In genomic region chr19:29586401-29586800, GRCh38 we compare ENCODE assay signal across 20 cellular contexts.
"Had no signal": no experiment of that assay in that cellular context is flagged by ENCODE, and none has a peak within 500 bp of the region (broad histone marks: within the 10 kb centered on the region; RNA-seq: fewer than 3 reads in every experiment).

No MANE protein-coding gene starts in this region.

- H3K27ac Mint-ChIP-seq: activated naive CD4-positive, alpha-beta T cell treated with anti-CD3 and anti-CD28 coated beads, Interleukin-2, amount 50 U/mL, for 24 hours; naive B cell; neural progenitor cell had no signal

- DNase-seq: activated CD4-positive, alpha-beta T cell treated with anti-CD3 and anti-CD28 coated beads, Interleukin-2, amount 50 U/mL, for 1 hour; activated effector memory CD4-positive, alpha-beta T cell treated with Interleukin-2 at 50 U/mL for 16 hours; amniotic stem cell; body of pancreas; central memory CD4-positive, alpha-beta T cell; foreskin melanocyte; head of caudate nucleus; left colon; lower lobe of right lung; midbrain; naive B cell; ovary; right lobe of liver; spleen; stimulated activated CD4-positive, alpha-beta T cell treated with anti-CD3 and anti-CD28 coated beads, Interleukin-1b, Interleukin-23, amount 100 ng/mL, for 48 hours had no signal

- H3K4me1 Mint-ChIP-seq: naive B cell, neural progenitor cell had no signal

- H3K9ac ChIP-seq: neural progenitor cell had no signal

- H3K4me3 Mint-ChIP-seq: activated naive CD4-positive, alpha-beta T cell treated with anti-CD3 and anti-CD28 coated beads, Interleukin-2, amount 50 U/mL, for 24 hours; naive B cell; neural progenitor cell had no signal

- H3K4me2 ChIP-seq: neural progenitor cell had no signal

- H3K27ac ChIP-seq: body of pancreas, coronary artery, lower lobe of right lung, neural progenitor cell, ovary, right lobe of liver, thoracic aorta had no signal

- H3K27me3 ChIP-seq: body of pancreas, ovary, right lobe of liver had no signal

- ATAC-seq: activated CD4-positive, CD25-positive, alpha-beta regulatory T cell treated with anti-CD3 and anti-CD28 coated beads, Interleukin-2, amount 50 U/mL, for 24 hours; body of pancreas; left colon; right lobe of liver had no signal

- H3K4me1 ChIP-seq: body of pancreas, lower lobe of right lung, neural progenitor cell, right lobe of liver, spleen had no signal

- H2AFZ ChIP-seq: neural progenitor cell had no signal

- H3K9me3 ChIP-seq: lower lobe of right lung, ovary, right lobe of liver, thoracic aorta had no signal

- H3K36me3 Mint-ChIP-seq: neural progenitor cell had no signal
